15 cellular contexts compared by ENCODE assay signal in genomic region chr5:170769236-170769635, GRCh38.
"Had no signal": no experiment of that assay in that cellular context is flagged by ENCODE, and none has a peak within 500 bp of the region (broad histone marks: within the 10 kb centered on the region; RNA-seq: fewer than 3 reads in every experiment).

No MANE protein-coding gene starts in this region.

- H3K4me3 ChIP-seq: colonic mucosa, hepatocyte, pancreas, stomach, testis, upper lobe of left lung had no signal

- ATAC-seq: activated naive CD4-positive, alpha-beta T cell treated with anti-CD3 and anti-CD28 coated beads, Interleukin-2, amount 50 U/mL, for 72 hours; activated T-cell treated with anti-CD3 and anti-CD28 coated beads, Interleukin-2, amount 50 U/mL, for 4 hours; left lobe of liver; pancreas; sciatic nerve had no signal

- H3K79me2 ChIP-seq: hepatocyte had no signal

- H3K4me2 ChIP-seq: hepatocyte had no signal

- H3K27ac ChIP-seq: colonic mucosa, hepatocyte, pancreas, stomach, testis, upper lobe of left lung had no signal

- FAIRE-seq: endometrium, pancreas had no signal

- DNase-seq: activated CD4-positive, alpha-beta memory T cell treated with anti-CD3 and anti-CD28 coated beads, Interleukin-2, amount 10 ng/mL, durations not matched to agents 7 days and 5 days; activated CD4-positive, alpha-beta T cell treated with anti-CD3 and anti-CD28 coated beads for 4 hours; activated gamma-delta T cell; activated T-cell treated with anti-CD3 and anti-CD28 coated beads, Interleukin-2, amount 50 U/mL, for 4 hours; colonic mucosa; islet precursor cell; pancreas; stomach; testis; upper lobe of left lung had no signal

- H3K36me3 ChIP-seq: colonic mucosa, pancreas, stomach, upper lobe of left lung had no signal

- H3K27me3 ChIP-seq: colonic mucosa, hepatocyte, pancreas, stomach, testis, upper lobe of left lung had no signal

- H3K4me1 ChIP-seq: colonic mucosa, testis, upper lobe of left lung had no signal
